17 cellular contexts compared by ENCODE assay signal in the genomic region with DNA sequence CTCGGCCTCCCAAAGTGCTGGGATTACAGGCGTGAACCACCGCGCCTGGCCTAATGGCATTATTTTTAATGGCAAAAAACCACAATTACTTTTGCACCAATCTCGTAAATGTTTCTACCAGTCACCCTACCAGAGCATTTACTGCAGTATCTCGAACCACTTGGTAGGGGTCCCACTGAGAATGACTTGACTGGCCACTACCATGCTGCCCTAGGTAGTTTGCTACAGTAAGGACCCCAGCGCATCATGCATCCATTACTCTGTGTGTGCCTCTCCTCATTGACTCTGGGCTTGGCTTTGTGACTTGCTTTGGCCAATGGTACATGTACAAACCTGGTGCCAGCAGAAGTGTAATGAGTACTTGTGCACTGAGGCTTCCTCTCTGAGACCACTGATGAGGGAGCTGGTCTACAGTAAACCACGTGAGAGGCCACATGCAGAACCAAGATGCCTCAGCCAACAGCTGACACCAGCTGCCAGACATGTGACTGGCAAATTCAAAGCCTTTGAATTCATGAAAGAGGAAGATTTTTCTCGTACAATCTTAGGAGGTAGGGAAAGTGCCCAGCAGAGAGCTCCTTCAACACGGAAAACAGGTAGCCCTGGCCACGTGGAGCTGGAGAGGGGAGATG.
DNase-seq lines count a peak whose midpoint lies in the region; ATAC-seq and TF ChIP-seq lines count a peak whose summit lies in the region.
"Had no signal": no experiment of that assay in that cellular context is flagged by ENCODE, and none has a peak within 500 bp of the region (broad histone marks: within the 10 kb centered on the region; RNA-seq: fewer than 3 reads in every experiment).

No MANE protein-coding gene starts in this region.

- H3K79me1 ChIP-seq in neuronal stem cell (ENCODE audit: low read depth, low read length) = no peaks in the 10 kb centered on the region

- H3K27me3 Mint-ChIP-seq in activated T-cell treated with anti-CD3 and anti-CD28 coated beads, Interleukin-2, amount 50 U/mL, for 72 hours (ENCODE audit: low read depth) = peaks cover 22% of the 10 kb centered on the region
- H3K27me3 Mint-ChIP-seq in activated T-cell treated with anti-CD3 and anti-CD28 coated beads, Interleukin-2, amount 50 U/mL, for 24 hours = peaks cover 18% of the 10 kb centered on the region
- H3K27me3 Mint-ChIP-seq in activated T-helper 1 cell treated with anti-CD3 and anti-CD28 coated beads, Interleukin-12 subunit alpha, Interleukin-12 subunit beta, Interleukin-2, Interleukin-4 antibody, amounts not matched to agents 30 ng/mL and 10 ng/mL and 1 ng/mL, durations not matched to agents 14 hours and 24 hours and 36 hours (ENCODE audit: insufficient read depth) = no peaks in the 10 kb centered on the region
- peaks cover 30% of the 10 kb centered on the region for H3K27me3 Mint-ChIP-seq in nephron progenitor cell (ENCODE audit: low read depth, poor library complexity)

- no peaks in the 10 kb centered on the region for H3K36me3 Mint-ChIP-seq in activated T-cell treated with anti-CD3 and anti-CD28 coated beads, Interleukin-2, amount 50 U/mL, for 72 hours (ENCODE audit: insufficient read depth in 2 of 2)
- no peaks in the 10 kb centered on the region for H3K36me3 Mint-ChIP-seq in activated T-cell treated with anti-CD3 and anti-CD28 coated beads, Interleukin-2, amount 50 U/mL, for 24 hours (ENCODE audit: low read depth)
- peaks cover 18% of the 10 kb centered on the region for H3K36me3 Mint-ChIP-seq in activated T-helper 1 cell treated with anti-CD3 and anti-CD28 coated beads, Interleukin-12 subunit alpha, Interleukin-12 subunit beta, Interleukin-2, Interleukin-4 antibody, amounts not matched to agents 30 ng/mL and 10 ng/mL and 1 ng/mL, durations not matched to agents 14 hours and 24 hours and 36 hours (ENCODE audit: low read depth)
- no peaks in the 10 kb centered on the region for H3K36me3 Mint-ChIP-seq in nephron progenitor cell (ENCODE audit: low read depth)

- H3K14ac ChIP-seq in neuronal stem cell (ENCODE audit: low read length) = no peak overlapping the region

- no CpG with 5 or more reads among the region's 11 CpGs for WGBS in neuronal stem cell (ENCODE audit: extremely low coverage in 2 of 2, insufficient read length in 2 of 2, insufficient replicate concordance in 1 of 2), 2 donors

- no peak overlapping the region for H2BK15ac ChIP-seq in neuronal stem cell (ENCODE audit: low read length)

- peaks cover 0 to 3% of the 10 kb centered on the region in 2 donors for H3K4me1 ChIP-seq in neuronal stem cell (ENCODE audit: control insufficient read depth in 2 of 2, insufficient read depth in 1 of 2, low read depth in 1 of 2, low read length in 2 of 2)
- H3K4me1 ChIP-seq: foreskin keratinocyte, vagina had no signal

- no peak overlapping the region for H3K27ac Mint-ChIP-seq in activated T-cell treated with anti-CD3 and anti-CD28 coated beads, Interleukin-2, amount 50 U/mL, for 72 hours
- no peak overlapping the region for H3K27ac Mint-ChIP-seq in activated T-cell treated with anti-CD3 and anti-CD28 coated beads, Interleukin-2, amount 50 U/mL, for 24 hours
- H3K27ac Mint-ChIP-seq in activated T-helper 1 cell treated with anti-CD3 and anti-CD28 coated beads, Interleukin-12 subunit alpha, Interleukin-12 subunit beta, Interleukin-2, Interleukin-4 antibody, amounts not matched to agents 30 ng/mL and 10 ng/mL and 1 ng/mL, durations not matched to agents 14 hours and 24 hours and 36 hours = peak overlapping the region; percentile 70
- H3K27ac Mint-ChIP-seq in nephron progenitor cell = no peak overlapping the region

- H3K4me3 ChIP-seq in neuronal stem cell (ENCODE audit: low read length in 2 of 2) = no peak overlapping the region
- H3K4me3 ChIP-seq: dorsolateral prefrontal cortex, PC-9, vagina had no signal

- H2AK5ac ChIP-seq in neuronal stem cell (ENCODE audit: low read depth, low read length) = no peak overlapping the region

- no peak overlapping the region for H3K9ac ChIP-seq in neuronal stem cell (ENCODE audit: low read depth, low read length, poor library complexity)

- no peak overlapping the region for H4K91ac ChIP-seq in neuronal stem cell (ENCODE audit: low read depth, low read length, poor library complexity)

- DNase-seq in activated T-cell treated with anti-CD3 and anti-CD28 coated beads, Interleukin-2, amount 50 U/mL, for 72 hours = peak; percentile 39 to 40
- no peak for DNase-seq in activated T-cell treated with anti-CD3 and anti-CD28 coated beads, Interleukin-2, amount 50 U/mL, for 24 hours
- DNase-seq in NAMALWA (ENCODE audit: low spot score) (peak; percentile 9), neuronal stem cell (ENCODE audit: low spot score) (no peak), nephron progenitor cell (no peak), posterior cingulate gyrus (no peak)
- DNase-seq in activated T-helper 1 cell treated with anti-CD3 and anti-CD28 coated beads, Interleukin-12 subunit alpha, Interleukin-12 subunit beta, Interleukin-2, Interleukin-4 antibody, amounts not matched to agents 30 ng/mL and 10 ng/mL and 1 ng/mL, durations not matched to agents 14 hours and 24 hours and 36 hours (ENCODE audit: low spot score) = peak; percentile 29
- DNase-seq: foreskin keratinocyte, NCI-H187, NCI-H2227 treated with DMSO at 0.1 percent for 48 hours, NCI-H774, PC-9, right cardiac atrium had no signal

- no peaks in the 10 kb centered on the region for H3K27me3 ChIP-seq in neuronal stem cell (ENCODE audit: control insufficient read depth in 3 of 3, insufficient read depth in 3 of 3, low read depth in 1 of 3, low read length in 3 of 3)
- H3K27me3 ChIP-seq: foreskin keratinocyte, vagina had no signal

- H3K4me1 Mint-ChIP-seq in activated T-cell treated with anti-CD3 and anti-CD28 coated beads, Interleukin-2, amount 50 U/mL, for 72 hours (ENCODE audit: low read depth) = peaks cover 29% of the 10 kb centered on the region
- H3K4me1 Mint-ChIP-seq in activated T-cell treated with anti-CD3 and anti-CD28 coated beads, Interleukin-2, amount 50 U/mL, for 24 hours (ENCODE audit: low read depth) = peaks cover 20% of the 10 kb centered on the region
- H3K4me1 Mint-ChIP-seq in activated T-helper 1 cell treated with anti-CD3 and anti-CD28 coated beads, Interleukin-12 subunit alpha, Interleukin-12 subunit beta, Interleukin-2, Interleukin-4 antibody, amounts not matched to agents 30 ng/mL and 10 ng/mL and 1 ng/mL, durations not matched to agents 14 hours and 24 hours and 36 hours (ENCODE audit: low read depth) = peaks cover 59% of the 10 kb centered on the region
- peaks cover 30% of the 10 kb centered on the region for H3K4me1 Mint-ChIP-seq in nephron progenitor cell

- peak overlapping the region; percentile 20 to 26 for H3K4me3 Mint-ChIP-seq in activated T-cell treated with anti-CD3 and anti-CD28 coated beads, Interleukin-2, amount 50 U/mL, for 72 hours
- H3K4me3 Mint-ChIP-seq in activated T-cell treated with anti-CD3 and anti-CD28 coated beads, Interleukin-2, amount 50 U/mL, for 24 hours = no peak overlapping the region
- peak overlapping the region; percentile 60 for H3K4me3 Mint-ChIP-seq in activated T-helper 1 cell treated with anti-CD3 and anti-CD28 coated beads, Interleukin-12 subunit alpha, Interleukin-12 subunit beta, Interleukin-2, Interleukin-4 antibody, amounts not matched to agents 30 ng/mL and 10 ng/mL and 1 ng/mL, durations not matched to agents 14 hours and 24 hours and 36 hours
- H3K4me3 Mint-ChIP-seq in nephron progenitor cell = no peak overlapping the region

- no peak overlapping the region for H2BK5ac ChIP-seq in neuronal stem cell (ENCODE audit: low read length)

- ATAC-seq in activated T-cell treated with anti-CD3 and anti-CD28 coated beads, Interleukin-2, amount 50 U/mL, for 72 hours (replicated peaks in 1 of 2) = peak; percentile 83
- ATAC-seq in GM18498 (IDR thresholded peaks at IDR 0.05; ENCODE audit: unreplicated experiment) = no peak
- ATAC-seq: foreskin keratinocyte, right cardiac atrium had no signal

- no peaks in the 10 kb centered on the region for H3K9me3 ChIP-seq in neuronal stem cell (replicated peaks in 1 of 2; ENCODE audit: control insufficient read depth in 2 of 2, insufficient read depth in 1 of 2, low read depth in 1 of 2, low read length in 2 of 2)
- H3K9me3 ChIP-seq: vagina had no signal

- no peak overlapping the region for H3K4ac ChIP-seq in neuronal stem cell (ENCODE audit: low read length)

- H3K27ac ChIP-seq in neuronal stem cell (replicated peaks; ENCODE audit: low read length) = no peak overlapping the region
- H3K27ac ChIP-seq: dorsolateral prefrontal cortex, foreskin keratinocyte, PC-9, vagina, WERI-Rb-1 had no signal

- H2BK12ac ChIP-seq in neuronal stem cell (ENCODE audit: low read length) = no peak overlapping the region

- H3K9me3 Mint-ChIP-seq in activated T-cell treated with anti-CD3 and anti-CD28 coated beads, Interleukin-2, amount 50 U/mL, for 72 hours = no peaks in the 10 kb centered on the region
- H3K9me3 Mint-ChIP-seq in activated T-cell treated with anti-CD3 and anti-CD28 coated beads, Interleukin-2, amount 50 U/mL, for 24 hours = no peaks in the 10 kb centered on the region
- no peaks in the 10 kb centered on the region for H3K9me3 Mint-ChIP-seq in activated T-helper 1 cell treated with anti-CD3 and anti-CD28 coated beads, Interleukin-12 subunit alpha, Interleukin-12 subunit beta, Interleukin-2, Interleukin-4 antibody, amounts not matched to agents 30 ng/mL and 10 ng/mL and 1 ng/mL, durations not matched to agents 14 hours and 24 hours and 36 hours
- no peaks in the 10 kb centered on the region for H3K9me3 Mint-ChIP-seq in nephron progenitor cell

- TF ChIP-seq CTCF in nephron progenitor cell (IDR thresholded peaks at IDR 0.05) = no peak

- H3K18ac ChIP-seq in neuronal stem cell (ENCODE audit: low read length) = peak overlapping the region; percentile 54

- intact Hi-C loops in activated T-helper 1 cell treated with anti-CD3 and anti-CD28 coated beads, Interleukin-12 subunit alpha, Interleukin-12 subunit beta, Interleukin-2, Interleukin-4 antibody, amounts not matched to agents 30 ng/mL and 10 ng/mL and 1 ng/mL, durations not matched to agents 14 hours and 24 hours and 36 hours (cut with micrococcal nuclease) = loop anchor here (1.0 to 10.0 kb wide), 4 partner anchors 46 to 938 kb away; no protein-coding TSS in a partner anchor
- intact Hi-C loops in posterior cingulate gyrus (cut with DNase I) = no loop called here

- no peak overlapping the region for H3K4me2 ChIP-seq in neuronal stem cell (ENCODE audit: insufficient read depth, low read length, poor library complexity, severe bottlenecking)
- H3K4me2 ChIP-seq: PC-9 had no signal

- no peaks in the 10 kb centered on the region for H3K36me3 ChIP-seq in neuronal stem cell (replicated peaks in 1 of 2; ENCODE audit: control insufficient read depth in 2 of 2, insufficient read depth in 2 of 2, low read length in 2 of 2)
- H3K36me3 ChIP-seq: vagina, WERI-Rb-1 had no signal

- no peak overlapping the region for H2AFZ ChIP-seq in neuronal stem cell (ENCODE audit: low read length)
- H2AFZ ChIP-seq: PC-9 had no signal

- H4K8ac ChIP-seq in neuronal stem cell (ENCODE audit: low read depth, low read length) = no peak overlapping the region

- no peak overlapping the region for H3K23ac ChIP-seq in neuronal stem cell (ENCODE audit: low read depth, low read length, poor library complexity)

- H2BK120ac ChIP-seq in neuronal stem cell (ENCODE audit: low read depth, low read length) = no peak overlapping the region

Comparison
In these comparisons a context has a peak if more than half of its experiments do, and no peak if none do; other contexts are left out.
1. DNase-seq: peak in activated T-cell treated with anti-CD3 and anti-CD28 coated beads, Interleukin-2, amount 50 U/mL, for 72 hours (2 of 2), NAMALWA (single experiment) and activated T-helper 1 cell treated with anti-CD3 and anti-CD28 coated beads, Interleukin-12 subunit alpha, Interleukin-12 subunit beta, Interleukin-2, Interleukin-4 antibody, amounts not matched to agents 30 ng/mL and 10 ng/mL and 1 ng/mL, durations not matched to agents 14 hours and 24 hours and 36 hours (single experiment); none in activated T-cell treated with anti-CD3 and anti-CD28 coated beads, Interleukin-2, amount 50 U/mL, for 24 hours (single experiment), neuronal stem cell (single experiment), nephron progenitor cell (single experiment) and posterior cingulate gyrus (0 of 10).
2. H3K4me3 Mint-ChIP-seq: peak in activated T-cell treated with anti-CD3 and anti-CD28 coated beads, Interleukin-2, amount 50 U/mL, for 72 hours (2 of 2) and activated T-helper 1 cell treated with anti-CD3 and anti-CD28 coated beads, Interleukin-12 subunit alpha, Interleukin-12 subunit beta, Interleukin-2, Interleukin-4 antibody, amounts not matched to agents 30 ng/mL and 10 ng/mL and 1 ng/mL, durations not matched to agents 14 hours and 24 hours and 36 hours (single experiment); none in activated T-cell treated with anti-CD3 and anti-CD28 coated beads, Interleukin-2, amount 50 U/mL, for 24 hours (single experiment) and nephron progenitor cell (single experiment).